25 cellular contexts compared by ENCODE assay signal in genomic region chr15:80760971-80761370, GRCh38.
"Had no signal": no experiment of that assay in that cellular context is flagged by ENCODE, and none has a peak within 500 bp of the region (broad histone marks: within the 10 kb centered on the region; RNA-seq: fewer than 3 reads in every experiment).

No MANE protein-coding gene starts in this region.

- H3K4me3 ChIP-seq: esophagus squamous epithelium, gastroesophageal sphincter, heart left ventricle, hepatocyte, left lung, lower lobe of right lung, mucosa of descending colon had no signal

- H3K27ac ChIP-seq: epithelial cell of prostate, esophagus squamous epithelium, foreskin keratinocyte, gastroesophageal sphincter, heart left ventricle, hepatocyte, left lung, lower lobe of right lung had no signal

- ATAC-seq: effector memory CD8-positive, alpha-beta T cell; esophagus mucosa; foreskin keratinocyte; gastroesophageal sphincter; heart left ventricle; left cardiac atrium; left lung; left ventricle myocardium superior; lower lobe of right lung; mucosa of descending colon; naive thymus-derived CD8-positive, alpha-beta T cell had no signal

- DNase-seq: cortex of kidney; effector CD8-positive, alpha-beta T cell; effector memory CD8-positive, alpha-beta T cell; endodermal cell; erythroblast; esophagus squamous epithelium; foreskin keratinocyte; heart left ventricle; hypothalamus; immature natural killer cell; islet precursor cell; kidney; kidney glomerular epithelial cell; left cardiac atrium; left lung; left ventricle myocardium superior; lower lobe of right lung; mesenchymal stem cell; mucosa of descending colon; naive B cell; naive thymus-derived CD8-positive, alpha-beta T cell had no signal
